8 cellular contexts compared by ENCODE assay signal in the genomic region with DNA sequence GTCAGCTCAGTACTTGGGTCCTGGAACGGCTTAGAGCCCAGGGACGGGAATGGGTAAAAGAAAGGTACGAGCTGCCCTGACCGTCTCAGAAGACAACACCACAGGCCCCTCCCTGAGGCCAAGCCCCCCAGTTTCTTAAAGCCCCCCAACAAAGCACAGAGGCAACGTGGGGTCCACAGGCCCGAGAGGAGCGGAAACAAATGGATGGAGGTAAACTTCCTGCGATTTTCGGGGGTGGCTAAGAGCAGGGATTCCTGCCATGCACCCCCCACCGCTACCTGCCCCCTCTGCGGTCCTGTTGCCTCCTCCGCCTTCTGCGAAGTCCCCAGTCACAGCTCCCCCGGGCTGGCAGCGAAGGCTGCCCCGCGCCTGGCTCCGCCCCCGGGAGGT.
DNase-seq lines count a peak whose midpoint lies in the region; ATAC-seq and TF ChIP-seq lines count a peak whose summit lies in the region.

No MANE protein-coding gene starts in this region.

- peak overlapping the region; percentile 88 for H3K27ac ChIP-seq in angular gyrus (ENCODE audit: low read depth, low read length)

- no peaks in the 10 kb centered on the region for H3K27me3 ChIP-seq in iPS-15b (ENCODE audit: control insufficient read depth, insufficient read depth, low read length)

- ATAC-seq in GM18909 (IDR thresholded peaks at IDR 0.05; ENCODE audit: poor library complexity, unreplicated experiment) = no peak

- no peak overlapping the region for H3K9ac ChIP-seq in iPS-15b (ENCODE audit: low read depth, low read length)

- no peak for TF ChIP-seq CTCF in GM13976 (IDR thresholded peaks at IDR 0.05; ENCODE audit: borderline replicate concordance, control extremely low read depth, extremely low read depth, insufficient read depth, missing control alignments)

- in situ Hi-C loops in GM13976 (cut with MboI; ENCODE audit: low sequenced_read_pairs, unreplicated experiment) = no loop called here

- peak; percentile 33 for DNase-seq in stimulated activated CD4-positive, alpha-beta T cell treated with anti-CD3 and anti-CD28 coated beads, Interleukin-15, amount 100 ng/mL, for 24 hours
- DNase-seq in stimulated activated CD4-positive, alpha-beta T cell treated with anti-CD3 and anti-CD28 coated beads, Interleukin-2, amount 100 ng/mL, for 48 hours = no peak
- peak; percentile 13 for DNase-seq in stimulated activated CD8-positive, alpha-beta memory T cell treated with anti-CD3 and anti-CD28 coated beads, Interleukin-12 subunit alpha, Interleukin-12 subunit beta, amount 100 ng/mL, for 4 hours (ENCODE audit: low read depth)
- no peak for DNase-seq in 8988T
- no peak for DNase-seq in GM13976 (ENCODE audit: low spot score)

- no peaks in the 10 kb centered on the region for H3K9me3 ChIP-seq in iPS-15b (ENCODE audit: control insufficient read depth, insufficient read depth, low read length)

- peak overlapping the region; percentile 70 for H3K4me3 ChIP-seq in iPS-15b (ENCODE audit: low read depth, low read length)

- peaks cover 15% of the 10 kb centered on the region for H3K4me1 ChIP-seq in iPS-15b (ENCODE audit: control insufficient read depth, insufficient read depth, low read length)

- no peaks in the 10 kb centered on the region for H3K36me3 ChIP-seq in iPS-15b (ENCODE audit: control insufficient read depth, insufficient read depth, low read length)

Comparison
In these comparisons a context has a peak if more than half of its experiments do, and no peak if none do; other contexts are left out.
1. DNase-seq: peak in stimulated activated CD4-positive, alpha-beta T cell treated with anti-CD3 and anti-CD28 coated beads, Interleukin-15, amount 100 ng/mL, for 24 hours (single experiment) and stimulated activated CD8-positive, alpha-beta memory T cell treated with anti-CD3 and anti-CD28 coated beads, Interleukin-12 subunit alpha, Interleukin-12 subunit beta, amount 100 ng/mL, for 4 hours (single experiment); none in stimulated activated CD4-positive, alpha-beta T cell treated with anti-CD3 and anti-CD28 coated beads, Interleukin-2, amount 100 ng/mL, for 48 hours (0 of 2), 8988T (single experiment) and GM13976 (single experiment).